ENCODE assay signal across 6 cellular contexts in the genomic region with DNA sequence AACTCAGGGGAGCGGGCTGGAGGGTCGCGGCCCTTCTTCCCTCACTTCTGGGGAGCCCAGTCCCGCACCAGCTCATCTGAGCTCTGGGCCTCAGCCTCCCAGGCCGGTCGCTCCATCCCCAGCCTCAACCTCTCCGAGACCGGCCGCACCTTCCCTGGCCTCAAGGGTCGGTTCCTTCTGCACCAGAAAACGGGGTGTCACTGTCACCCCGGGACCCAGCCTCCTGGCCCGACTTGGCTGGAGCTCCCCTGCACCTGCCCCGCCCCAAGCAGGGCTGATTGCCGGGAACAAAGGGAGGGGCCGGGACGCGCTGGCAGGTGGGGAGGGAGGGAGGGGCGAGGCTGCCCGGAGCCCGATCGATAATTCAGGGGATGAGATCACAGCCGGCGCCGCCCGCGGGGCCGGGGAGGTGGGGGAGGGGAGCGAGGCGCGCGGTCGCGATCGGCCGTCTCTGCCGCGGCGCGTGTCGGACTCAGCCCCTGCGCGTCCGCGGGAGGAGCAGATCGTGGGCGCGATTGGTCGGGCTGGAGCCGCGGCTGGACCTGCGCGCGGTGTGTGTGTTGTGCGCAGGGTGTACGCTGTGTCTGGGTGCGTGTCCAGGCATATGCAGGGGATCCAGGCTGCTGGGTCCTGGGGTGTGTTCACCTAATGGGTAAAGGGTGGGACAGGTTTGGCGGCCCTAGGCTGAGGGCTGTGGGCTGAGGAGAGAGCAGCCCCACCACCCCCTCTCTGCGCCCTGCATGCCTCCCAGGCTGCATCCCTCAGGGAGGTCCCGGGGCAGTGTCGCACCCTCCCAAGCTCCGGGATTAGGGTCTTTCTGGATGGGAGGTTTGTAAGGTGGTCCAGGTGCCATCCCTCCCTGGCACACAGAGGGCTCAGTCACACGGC.
A peak's percentile ranks its signal among the peaks of the same experiment; 100 is the strongest.
DNase-seq lines count a peak whose midpoint lies in the region; ATAC-seq and TF ChIP-seq lines count a peak whose summit lies in the region.

No MANE protein-coding gene starts in this region.

- peaks cover 6% of the 10 kb centered on the region for H3K36me3 Mint-ChIP-seq in nephron (ENCODE audit: low read depth)

- H3K27ac Mint-ChIP-seq in nephron, result peak overlapping the region in 1 of 3 experiments; percentile 58

- peak overlapping the region; percentile 79 to 80 (median 79) for H3K4me3 Mint-ChIP-seq in nephron

- peaks cover 6% of the 10 kb centered on the region for H3K27me3 Mint-ChIP-seq in nephron (ENCODE audit: low read depth)

- no peak for TF ChIP-seq CTCF in nephron (IDR thresholded peaks at IDR 0.05; ENCODE audit: unreplicated experiment in 3 of 3)

- DNase-seq in NCI-H187 treated with DMSO at 0.1 percent for 48 hours (lab: John Stamatoyannopoulos, UW) (peak; percentile 22), astrocyte of the hippocampus (ENCODE audit: low read depth, low spot score) (peak; percentile 31), GM19240 (ENCODE audit: insufficient read length, low spot score) (no peak)
- no peak for DNase-seq in stimulated activated CD4-positive, alpha-beta T cell treated with anti-CD3 and anti-CD28 coated beads, Interleukin-4, amount 100 ng/mL, for 4 hours

- ATAC-seq in GM21360 (IDR thresholded peaks at IDR 0.05; ENCODE audit: unreplicated experiment), result no peak

- no peaks in the 10 kb centered on the region for H3K9me3 Mint-ChIP-seq in nephron

- H3K4me1 Mint-ChIP-seq in nephron, result peaks cover 9% of the 10 kb centered on the region

Comparison
In these comparisons a context has a peak if more than half of its experiments do, and no peak if none do; other contexts are left out.
1. DNase-seq: peak in NCI-H187 treated with DMSO at 0.1 percent for 48 hours (single experiment) and astrocyte of the hippocampus (single experiment); none in GM19240 (single experiment) and stimulated activated CD4-positive, alpha-beta T cell treated with anti-CD3 and anti-CD28 coated beads, Interleukin-4, amount 100 ng/mL, for 4 hours (0 of 2).